ENCODE assay signal across 23 cellular contexts in the genomic region with DNA sequence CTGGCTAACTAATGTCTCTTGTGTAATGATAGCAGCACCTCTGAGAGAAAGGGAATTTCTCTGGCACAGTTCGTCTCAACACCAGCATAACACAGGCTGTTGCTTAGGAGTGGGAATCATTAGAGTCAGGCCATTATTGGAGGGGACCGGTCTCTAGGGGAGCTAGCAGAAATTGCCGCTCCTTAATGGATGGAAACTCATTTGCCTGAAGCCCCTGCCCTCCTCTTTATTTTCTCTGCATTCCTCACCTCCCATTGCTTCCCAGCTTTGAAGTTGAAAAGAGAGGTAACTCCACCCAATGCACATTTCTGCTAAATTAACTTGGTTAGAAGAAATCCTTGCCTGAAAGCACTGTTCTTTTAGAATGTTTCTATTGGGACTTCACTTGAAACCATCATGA.
"Had no signal": no experiment of that assay in that cellular context is flagged by ENCODE, and none has a peak within 500 bp of the region (broad histone marks: within the 10 kb centered on the region; RNA-seq: fewer than 3 reads in every experiment).

No MANE protein-coding gene starts in this region.

- H3K9me3 Mint-ChIP-seq: activated naive CD4-positive, alpha-beta T cell treated with anti-CD3 and anti-CD28 coated beads, Interleukin-2, amount 50 U/mL, for 72 hours; activated T-cell treated with anti-CD3 and anti-CD28 coated beads, Interleukin-2, amount 50 U/mL, for 72 hours; dendritic cell treated with granulocyte-macrophage colony-stimulating factor and Interleukin-4, amounts not matched to agents 40 ng/mL and 50 ng/mL, for 4 days; mesothelial cell of epicardium had no signal

- H3K9me3 ChIP-seq: lower lobe of right lung, ovary, psoas muscle, thoracic aorta, upper lobe of right lung had no signal

- DNase-seq: activated CD4-positive, alpha-beta T cell treated with anti-CD3 and anti-CD28 coated beads for 1 hour; activated CD8-positive, alpha-beta memory T cell treated with anti-CD3 and anti-CD28 coated beads for 24 hours; activated effector memory CD4-positive, alpha-beta T cell treated with anti-CD3 and anti-CD28 coated beads, Interleukin-2, amount 50 U/mL, for 16 hours; activated T-cell treated with anti-CD3 and anti-CD28 coated beads, Interleukin-2, amount 50 U/mL, for 72 hours; foreskin fibroblast; islet precursor cell; left colon; lower lobe of right lung; ovary; psoas muscle; right cardiac atrium; stimulated activated CD4-positive, alpha-beta T cell treated with anti-CD3 and anti-CD28 coated beads, Interleukin-2, amount 100 ng/mL, for 48 hours; T-helper 2 cell; upper lobe of right lung had no signal

- H3K27ac ChIP-seq: cardiac muscle cell, epithelial cell of prostate, hepatocyte, lower lobe of right lung, ovary, psoas muscle, skin epidermis, thoracic aorta, upper lobe of right lung, VCaP had no signal

- H3K27ac Mint-ChIP-seq: activated naive CD4-positive, alpha-beta T cell treated with anti-CD3 and anti-CD28 coated beads, Interleukin-2, amount 50 U/mL, for 72 hours; activated T-cell treated with anti-CD3 and anti-CD28 coated beads, Interleukin-2, amount 50 U/mL, for 72 hours; dendritic cell treated with granulocyte-macrophage colony-stimulating factor and Interleukin-4, amounts not matched to agents 40 ng/mL and 50 ng/mL, for 4 days; mesothelial cell of epicardium had no signal

- H3K27me3 Mint-ChIP-seq: dendritic cell treated with granulocyte-macrophage colony-stimulating factor and Interleukin-4, amounts not matched to agents 40 ng/mL and 50 ng/mL, for 4 days had no signal

- H3K4me2 ChIP-seq: hepatocyte had no signal

- H2AFZ ChIP-seq: hepatocyte had no signal

- H3K4me3 Mint-ChIP-seq: activated T-cell treated with anti-CD3 and anti-CD28 coated beads, Interleukin-2, amount 50 U/mL, for 72 hours; dendritic cell treated with granulocyte-macrophage colony-stimulating factor and Interleukin-4, amounts not matched to agents 40 ng/mL and 50 ng/mL, for 4 days; mesothelial cell of epicardium had no signal

- H3K27me3 ChIP-seq: cardiac muscle cell, hepatocyte, ovary, upper lobe of right lung had no signal

- H3K36me3 ChIP-seq: cardiac muscle cell, lower lobe of right lung, ovary had no signal

- ATAC-seq: activated T-cell treated with anti-CD3 and anti-CD28 coated beads, Interleukin-2, amount 50 U/mL, for 72 hours; left colon; lower lobe of right lung; psoas muscle; right cardiac atrium; upper lobe of right lung had no signal

- H3K4me3 ChIP-seq: cardiac muscle cell, hepatocyte, lower lobe of right lung, ovary, psoas muscle, skin epidermis, thoracic aorta, upper lobe of right lung had no signal
